In genomic region chr12:34356233-34356987, GRCh38 we compare ENCODE assay signal across 19 cellular contexts.
"Had no signal": no experiment of that assay in that cellular context is flagged by ENCODE, and none has a peak within 500 bp of the region (broad histone marks: within the 10 kb centered on the region; RNA-seq: fewer than 3 reads in every experiment).

No MANE protein-coding gene starts in this region.

- H2AFZ ChIP-seq: neural progenitor cell had no signal

- H3K4me1 ChIP-seq: foreskin keratinocyte, left ventricle myocardium inferior, lower lobe of right lung, neural progenitor cell, right atrium auricular region, suprapubic skin, thyroid gland, uterus had no signal

- H3K9me3 ChIP-seq: ovary, thyroid gland had no signal

- H3K27ac ChIP-seq: foreskin keratinocyte, left ventricle myocardium inferior, lower lobe of right lung, neural progenitor cell, ovary, right atrium auricular region, suprapubic skin, thyroid gland, uterus had no signal

- H3K4me3 ChIP-seq: left ventricle myocardium inferior, lower lobe of right lung, neural progenitor cell, ovary, right atrium auricular region, smooth muscle cell, suprapubic skin, thyroid gland, uterus had no signal

- H3K4me2 ChIP-seq: neural progenitor cell, smooth muscle cell had no signal

- H3K36me3 ChIP-seq: left ventricle myocardium inferior, lower lobe of right lung, neural progenitor cell, ovary, right atrium auricular region, suprapubic skin, thyroid gland, uterus had no signal

- DNase-seq: effector CD4-positive, alpha-beta T cell; endodermal cell; erythroblast; foreskin keratinocyte; kidney; left cardiac atrium; left ventricle myocardium inferior; lower lobe of right lung; nucleus accumbens; ovary; stimulated activated CD4-positive, alpha-beta T cell treated with anti-CD3 and anti-CD28 coated beads, Interleukin-2, amount 100 ng/mL, for 48 hours; stimulated activated naive CD4-positive, alpha-beta T cell treated with Interleukin-2 at 50 U/mL for 16 hours; thyroid gland; uterus had no signal

- H3K9ac ChIP-seq: neural progenitor cell had no signal

- H3K27me3 ChIP-seq: foreskin keratinocyte, neural progenitor cell, ovary, right atrium auricular region, suprapubic skin, thyroid gland, uterus had no signal

- ATAC-seq: foreskin keratinocyte; left cardiac atrium; lower lobe of right lung; natural killer cell treated with Interleukin-12 subunit alpha and Interleukin-12 subunit beta and Interleukin-15 and Interleukin-18, amount 100 ng/mL, for 72 hours had no signal
